Comparison of ENCODE assay signal across 1 cellular context in genomic region chr10:97463363-97464132, GRCh38.
TF ChIP-seq lines count a peak whose summit lies in the region.

No MANE protein-coding gene starts in this region.

TF ChIP-seq in HepG2, 621 proteins besides CTCF, POLR2A, EP300 and RAD21 (continued from another document and continues in another):
- TF ChIP-seq ZUFSP (CRISPR knock-in tag; IDR thresholded peaks at IDR 0.05; ENCODE audit: borderline replicate concordance) = no peak
- TF ChIP-seq, protein P1, sequence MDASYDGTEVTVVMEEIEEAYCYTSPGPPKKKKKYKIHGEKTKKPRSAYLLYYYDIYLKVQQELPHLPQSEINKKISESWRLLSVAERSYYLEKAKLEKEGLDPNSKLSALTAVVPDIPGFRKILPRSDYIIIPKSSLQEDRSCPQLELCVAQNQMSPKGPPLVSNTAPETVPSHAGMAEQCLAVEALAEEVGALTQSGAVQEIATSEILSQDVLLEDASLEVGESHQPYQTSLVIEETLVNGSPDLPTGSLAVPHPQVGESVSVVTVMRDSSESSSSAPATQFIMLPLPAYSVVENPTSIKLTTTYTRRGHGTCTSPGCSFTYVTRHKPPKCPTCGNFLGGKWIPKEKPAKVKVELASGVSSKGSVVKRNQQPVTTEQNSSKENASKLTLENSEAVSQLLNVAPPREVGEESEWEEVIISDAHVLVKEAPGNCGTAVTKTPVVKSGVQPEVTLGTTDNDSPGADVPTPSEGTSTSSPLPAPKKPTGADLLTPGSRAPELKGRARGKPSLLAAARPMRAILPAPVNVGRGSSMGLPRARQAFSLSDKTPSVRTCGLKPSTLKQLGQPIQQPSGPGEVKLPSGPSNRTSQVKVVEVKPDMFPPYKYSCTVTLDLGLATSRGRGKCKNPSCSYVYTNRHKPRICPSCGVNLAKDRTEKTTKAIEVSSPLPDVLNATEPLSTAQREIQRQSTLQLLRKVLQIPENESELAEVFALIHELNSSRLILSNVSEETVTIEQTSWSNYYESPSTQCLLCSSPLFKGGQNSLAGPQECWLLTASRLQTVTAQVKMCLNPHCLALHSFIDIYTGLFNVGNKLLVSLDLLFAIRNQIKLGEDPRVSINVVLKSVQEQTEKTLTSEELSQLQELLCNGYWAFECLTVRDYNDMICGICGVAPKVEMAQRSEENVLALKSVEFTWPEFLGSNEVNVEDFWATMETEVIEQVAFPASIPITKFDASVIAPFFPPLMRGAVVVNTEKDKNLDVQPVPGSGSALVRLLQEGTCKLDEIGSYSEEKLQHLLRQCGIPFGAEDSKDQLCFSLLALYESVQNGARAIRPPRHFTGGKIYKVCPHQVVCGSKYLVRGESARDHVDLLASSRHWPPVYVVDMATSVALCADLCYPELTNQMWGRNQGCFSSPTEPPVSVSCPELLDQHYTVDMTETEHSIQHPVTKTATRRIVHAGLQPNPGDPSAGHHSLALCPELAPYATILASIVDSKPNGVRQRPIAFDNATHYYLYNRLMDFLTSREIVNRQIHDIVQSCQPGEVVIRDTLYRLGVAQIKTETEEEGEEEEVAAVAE (CRISPR knock-in tag; IDR thresholded peaks at IDR 0.05; ENCODE audit: borderline replicate concordance) = peak; percentile 55; the same call in 1 of the 2 replicates
- TF ChIP-seq SRSF1 (optimal IDR thresholded peaks at IDR 0.05; ENCODE audit: low read depth, low read length) = no peak
- no peak for TF ChIP-seq KLF11 (CRISPR knock-in tag; IDR thresholded peaks at IDR 0.05)
- peak; percentile 53; the same call in 1 of the 2 replicates for TF ChIP-seq KDM3A (CRISPR knock-in tag; IDR thresholded peaks at IDR 0.05; ENCODE audit: low read depth)
- TF ChIP-seq ZNF235 (CRISPR knock-in tag; IDR thresholded peaks at IDR 0.05; ENCODE audit: borderline replicate concordance) = no peak
- TF ChIP-seq NR2F1 (CRISPR knock-in tag; IDR thresholded peaks at IDR 0.05) = peak in 1 of 2 experiments; percentile 57; a peak in 2 of 4 replicates
- TF ChIP-seq, protein P2, sequence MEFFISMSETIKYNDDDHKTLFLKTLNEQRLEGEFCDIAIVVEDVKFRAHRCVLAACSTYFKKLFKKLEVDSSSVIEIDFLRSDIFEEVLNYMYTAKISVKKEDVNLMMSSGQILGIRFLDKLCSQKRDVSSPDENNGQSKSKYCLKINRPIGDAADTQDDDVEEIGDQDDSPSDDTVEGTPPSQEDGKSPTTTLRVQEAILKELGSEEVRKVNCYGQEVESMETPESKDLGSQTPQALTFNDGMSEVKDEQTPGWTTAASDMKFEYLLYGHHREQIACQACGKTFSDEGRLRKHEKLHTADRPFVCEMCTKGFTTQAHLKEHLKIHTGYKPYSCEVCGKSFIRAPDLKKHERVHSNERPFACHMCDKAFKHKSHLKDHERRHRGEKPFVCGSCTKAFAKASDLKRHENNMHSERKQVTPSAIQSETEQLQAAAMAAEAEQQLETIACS (CRISPR knock-in tag; IDR thresholded peaks at IDR 0.05) = no peak
- TF ChIP-seq, protein P3, sequence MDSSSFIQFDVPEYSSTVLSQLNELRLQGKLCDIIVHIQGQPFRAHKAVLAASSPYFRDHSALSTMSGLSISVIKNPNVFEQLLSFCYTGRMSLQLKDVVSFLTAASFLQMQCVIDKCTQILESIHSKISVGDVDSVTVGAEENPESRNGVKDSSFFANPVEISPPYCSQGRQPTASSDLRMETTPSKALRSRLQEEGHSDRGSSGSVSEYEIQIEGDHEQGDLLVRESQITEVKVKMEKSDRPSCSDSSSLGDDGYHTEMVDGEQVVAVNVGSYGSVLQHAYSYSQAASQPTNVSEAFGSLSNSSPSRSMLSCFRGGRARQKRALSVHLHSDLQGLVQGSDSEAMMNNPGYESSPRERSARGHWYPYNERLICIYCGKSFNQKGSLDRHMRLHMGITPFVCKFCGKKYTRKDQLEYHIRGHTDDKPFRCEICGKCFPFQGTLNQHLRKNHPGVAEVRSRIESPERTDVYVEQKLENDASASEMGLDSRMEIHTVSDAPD (CRISPR knock-in tag; IDR thresholded peaks at IDR 0.05) = 0 out of 2 replicates have a peak, but pooled peaks have one; percentile 46
- no peak for TF ChIP-seq SNAPC4 (CRISPR knock-in tag; IDR thresholded peaks at IDR 0.05)
- peak; percentile 42; the same call in 1 of the 2 replicates for TF ChIP-seq MED1 (CRISPR knock-in tag; IDR thresholded peaks at IDR 0.05)
- peak; percentile 80 for TF ChIP-seq TEAD3 (CRISPR knock-in tag; optimal IDR thresholded peaks at IDR 0.05; ENCODE audit: borderline replicate concordance)
- peak; percentile 53; the same call in 1 of the 2 replicates for TF ChIP-seq ARID5B (CRISPR knock-in tag; IDR thresholded peaks at IDR 0.05)
- TF ChIP-seq MIXL1 (CRISPR knock-in tag; IDR thresholded peaks at IDR 0.05) = 0 out of 2 replicates have a peak, but pooled peaks have one; percentile 33
- TF ChIP-seq SMC3 (IDR thresholded peaks at IDR 0.05; ENCODE audit: low read length) = peak; percentile 89
- no peak for TF ChIP-seq AKAP8 (CRISPR knock-in tag; IDR thresholded peaks at IDR 0.05)
- peak; percentile 57 for TF ChIP-seq THAP11 (CRISPR knock-in tag; IDR thresholded peaks at IDR 0.05)
- TF ChIP-seq ERF (CRISPR knock-in tag; IDR thresholded peaks at IDR 0.05) = peak; percentile 41; the same call in 1 of the 2 replicates
- no peak for TF ChIP-seq MBD4 (IDR thresholded peaks at IDR 0.05; ENCODE audit: borderline replicate concordance, low read length)
- TF ChIP-seq RELA (CRISPR knock-in tag; IDR thresholded peaks at IDR 0.05) = no peak
- TF ChIP-seq MTF2 (CRISPR knock-in tag; IDR thresholded peaks at IDR 0.05; ENCODE audit: borderline replicate concordance) = no peak
- no peak for TF ChIP-seq AGO2 (optimal IDR thresholded peaks at IDR 0.05; ENCODE audit: low read depth, low read length)
- no peak for TF ChIP-seq ZNF776 (CRISPR knock-in tag; IDR thresholded peaks at IDR 0.05)
- TF ChIP-seq ZFAT (CRISPR knock-in tag; conservative IDR thresholded peaks at IDR 0.05) = no peak
- no peak for TF ChIP-seq ZNF761 (CRISPR knock-in tag; conservative IDR thresholded peaks at IDR 0.05)
- no peak for TF ChIP-seq MLXIP (CRISPR knock-in tag; IDR thresholded peaks at IDR 0.05; ENCODE audit: borderline replicate concordance)
- TF ChIP-seq TARDBP (CRISPR knock-in tag; IDR thresholded peaks at IDR 0.05) = peak; percentile 57; the same call in 1 of the 2 replicates
- 0 out of 2 replicates have a peak, but pooled peaks have one; percentile 32 for TF ChIP-seq NCOA2 (CRISPR knock-in tag; IDR thresholded peaks at IDR 0.05)
- no peak for TF ChIP-seq ZNF326 (CRISPR knock-in tag; IDR thresholded peaks at IDR 0.05; ENCODE audit: borderline replicate concordance)
- TF ChIP-seq, protein P4, sequence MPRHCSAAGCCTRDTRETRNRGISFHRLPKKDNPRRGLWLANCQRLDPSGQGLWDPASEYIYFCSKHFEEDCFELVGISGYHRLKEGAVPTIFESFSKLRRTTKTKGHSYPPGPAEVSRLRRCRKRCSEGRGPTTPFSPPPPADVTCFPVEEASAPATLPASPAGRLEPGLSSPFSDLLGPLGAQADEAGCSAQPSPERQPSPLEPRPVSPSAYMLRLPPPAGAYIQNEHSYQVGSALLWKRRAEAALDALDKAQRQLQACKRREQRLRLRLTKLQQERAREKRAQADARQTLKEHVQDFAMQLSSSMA (CRISPR knock-in tag; IDR thresholded peaks at IDR 0.05) = no peak
- peak; percentile 78 for TF ChIP-seq BORCS8-MEF2B (CRISPR knock-in tag; IDR thresholded peaks at IDR 0.05)
- no peak for TF ChIP-seq ZNF747 (CRISPR knock-in tag; IDR thresholded peaks at IDR 0.05; ENCODE audit: borderline replicate concordance)
- peak; percentile 94 for TF ChIP-seq HNF4G (IDR thresholded peaks at IDR 0.05; ENCODE audit: borderline replicate concordance, low read depth, low read length)
- no peak for TF ChIP-seq HNF4G (CRISPR knock-in tag; IDR thresholded peaks at IDR 0.05; ENCODE audit: borderline replicate concordance, low read depth)
- no peak for TF ChIP-seq MAF1 (CRISPR knock-in tag; IDR thresholded peaks at IDR 0.05; ENCODE audit: borderline replicate concordance)
- TF ChIP-seq PPARG (CRISPR knock-in tag; conservative IDR thresholded peaks at IDR 0.05) = peak; percentile 40; the same call in 1 of the 2 replicates
- peak; percentile 37; the same call in 1 of the 2 replicates for TF ChIP-seq ZBTB21 (CRISPR knock-in tag; IDR thresholded peaks at IDR 0.05)
- TF ChIP-seq SSRP1 (CRISPR knock-in tag; IDR thresholded peaks at IDR 0.05) = peak; percentile 68; the same call in 1 of the 2 replicates
- 0 out of 2 replicates have a peak, but pooled peaks have one; percentile 47 for TF ChIP-seq KMT2A (CRISPR knock-in tag; IDR thresholded peaks at IDR 0.05)
- no peak for TF ChIP-seq KLF15 (CRISPR knock-in tag; IDR thresholded peaks at IDR 0.05; ENCODE audit: borderline replicate concordance)
